In the genomic region with DNA sequence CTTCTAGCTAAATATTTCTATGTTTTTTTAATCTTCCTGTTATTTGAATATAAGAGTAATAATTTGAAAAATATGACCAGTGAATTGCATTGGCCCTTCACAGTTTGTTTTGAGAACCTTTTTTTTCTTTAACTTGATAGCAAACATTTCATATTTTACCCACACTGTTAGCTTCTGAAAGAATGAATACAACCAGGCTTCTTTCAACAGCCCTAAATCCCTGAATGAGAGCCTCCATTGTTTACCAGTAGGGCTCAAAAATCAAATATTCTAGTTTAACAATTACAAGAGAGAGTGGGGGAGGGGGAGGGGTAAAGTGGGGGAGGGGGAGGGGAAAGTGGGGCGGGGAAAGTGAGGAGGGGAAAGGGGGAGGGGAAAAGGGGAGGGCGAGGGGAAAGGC, we compare ENCODE assay signal across 23 cellular contexts.
"Had no signal": no experiment of that assay in that cellular context is flagged by ENCODE, and none has a peak within 500 bp of the region (broad histone marks: within the 10 kb centered on the region; RNA-seq: fewer than 3 reads in every experiment).

No MANE protein-coding gene starts in this region.

- DNase-seq: activated B cell treated with CpG ODN at 0.5 μM for 24 hours; activated CD4-positive, alpha-beta T cell treated with anti-CD3 and anti-CD28 coated beads, Interleukin-2, amount 50 U/mL, for 1 hour; activated CD8-positive, alpha-beta T cell treated with anti-CD3 and anti-CD28 coated beads for 36 hours; activated gamma-delta T cell treated with Interleukin-2 at 50 U/mL for 16 hours; activated naive CD4-positive, alpha-beta T cell treated with anti-CD3 and anti-CD28 coated beads, Interleukin-2, amount 50 U/mL, for 16 hours; activated T-cell treated with anti-CD3 and anti-CD28 coated beads, Interleukin-2, amount 50 U/mL, for 4 hours; amniotic stem cell; colonic mucosa; effector memory CD4-positive, alpha-beta T cell; gastrocnemius medialis; left cardiac atrium; left ventricle myocardium superior; naive B cell; nephron progenitor cell; stimulated activated CD4-positive, alpha-beta T cell treated with anti-CD3 and anti-CD28 coated beads, Interleukin-15, amount 100 ng/mL, for 24 hours; stimulated activated CD4-positive, alpha-beta T cell treated with anti-CD3 and anti-CD28 coated beads, Interleukin-2, amount 100 ng/mL, for 24 hours; stimulated activated naive B cell treated with anti-CD40 and anti-IgM and Interleukin-4, amounts not matched to agents 10 μg/mL and 1 μg/mL and 100 μg/mL, for 72 hours; stomach; T-helper 2 cell; testis; transverse colon had no signal

- H3K27ac ChIP-seq: colonic mucosa, gastrocnemius medialis, hepatocyte, neutrophil, stomach, testis, transverse colon had no signal
